Comparison of ENCODE assay signal across 13 cellular contexts in the genomic region with DNA sequence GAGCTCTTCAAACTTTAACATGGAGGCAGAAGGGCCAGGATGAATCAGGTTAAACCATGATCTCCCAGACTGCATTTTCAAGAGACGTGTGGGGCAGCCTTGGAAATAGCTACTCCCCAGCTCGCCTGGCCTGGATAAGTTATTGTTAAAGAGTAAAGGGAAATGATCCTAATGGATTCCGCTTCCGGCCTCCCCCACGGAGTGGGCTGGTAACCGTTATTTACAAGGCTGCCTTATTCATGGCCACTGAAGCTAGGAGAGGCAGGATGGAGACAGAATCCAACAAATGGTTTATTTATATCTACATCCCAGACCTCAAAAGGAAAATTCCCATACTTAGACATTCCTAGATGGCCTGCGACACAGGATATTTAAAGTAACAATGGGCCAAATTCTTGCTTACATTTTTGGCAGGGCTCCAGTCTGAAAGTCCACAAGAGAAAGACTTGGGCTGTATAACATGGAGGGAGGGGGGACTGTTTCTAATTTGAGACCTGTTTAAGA. TPM values are rescaled to one million over a fixed set of nuclear protein-coding genes. Genes with fewer than 3 reads are reported as not detected.
DNase-seq lines count a peak whose midpoint lies in the region; ATAC-seq, FAIRE-seq and TF ChIP-seq lines count a peak whose summit lies in the region.
"Had no signal": no experiment of that assay in that cellular context is flagged by ENCODE, and none has a peak within 500 bp of the region (broad histone marks: within the 10 kb centered on the region; RNA-seq: fewer than 3 reads in every experiment).

No MANE protein-coding gene starts in this region.

- intact Hi-C loops in ascending aorta (cut with DNase I), result loop anchor here (1.0 kb wide), 1 partner anchor 104 kb away; no protein-coding TSS in a partner anchor
- intact Hi-C loops in left cardiac atrium (cut with DNase I), result no loop called here

- DNase-seq in GM04503 (ENCODE audit: low read depth) (peak; percentile 56), ascending aorta (ENCODE audit: low spot score in 2 of 2) (peak in 1 of 2 donors; percentile 83), left cardiac atrium (peak; percentile 40), renal cortical epithelial cell (ENCODE audit: low read depth) (peak; percentile 85), NCI-H1694 treated with DMSO at 0.1 percent for 48 hours (lab: John Stamatoyannopoulos, UW) (no peak), frontal cortex (ENCODE audit: low spot score in 2 of 2) (no peak), MV-4-11 (lab: John Stamatoyannopoulos, UW) (no peak), activated T-cell treated with anti-CD3 and anti-CD28 coated beads for 4 hours (no peak)
- DNase-seq: activated CD4-positive, alpha-beta memory T cell treated with anti-CD3 and anti-CD28 coated beads, Interleukin-2, amount 10 ng/mL, durations not matched to agents 7 days and 5 days; DMS53; H7; pancreas had no signal

- TF ChIP-seq CTCF in ascending aorta (IDR thresholded peaks at IDR 0.05), result no peak

- peaks cover 9 to 23% of the 10 kb centered on the region in 2 donors for H3K4me1 ChIP-seq in ascending aorta
- H3K4me1 ChIP-seq: pancreas had no signal

- peak overlapping the region; percentile 83 to 94 for H3K27ac ChIP-seq in ascending aorta
- H3K27ac ChIP-seq: pancreas, SK-N-MC had no signal

- peak; percentile 50 to 77 for ATAC-seq in left cardiac atrium

- no peak overlapping the region for H3K4me3 ChIP-seq in ascending aorta
- H3K4me3 ChIP-seq: pancreas, SK-N-MC had no signal

- H3K36me3 ChIP-seq in ascending aorta, result no peaks in the 10 kb centered on the region
- H3K36me3 ChIP-seq: pancreas had no signal

- no peak for FAIRE-seq in frontal cortex (lab: Jason Lieb, UNC)
- FAIRE-seq: pancreas had no signal

- no peaks in the 10 kb centered on the region for H3K9me3 ChIP-seq in ascending aorta
- H3K9me3 ChIP-seq: pancreas had no signal

- H3K27me3 ChIP-seq in ascending aorta, result no peaks in the 10 kb centered on the region
- H3K27me3 ChIP-seq: pancreas had no signal

RNA-seq across cellular contexts. Expression of gene SPRY4, which starts 27.9 kb away (rescaled TPM):
- 111 TPM for total RNA-seq in ascending aorta
- total RNA-seq in left cardiac atrium, result 10 to 100 TPM; 13.3 to 30.6 TPM
- total RNA-seq in renal cortical epithelial cell, result 1.2 and 3.4 TPM in 2 replicates
- total RNA-seq in frontal cortex, result 4.5 TPM

Comparison
In these comparisons a context has a peak if more than half of its experiments do, and no peak if none do; other contexts are left out.
1. DNase-seq: peak in GM04503 (single experiment), left cardiac atrium (single experiment) and renal cortical epithelial cell (single experiment); none in NCI-H1694 treated with DMSO at 0.1 percent for 48 hours (single experiment), frontal cortex (0 of 2), MV-4-11 (single experiment) and activated T-cell treated with anti-CD3 and anti-CD28 coated beads for 4 hours (single experiment).